In genomic region chr1:247209306-247209900, GRCh38 we compare ENCODE assay signal across 10 cellular contexts. TPM values are rescaled to one million over a fixed set of nuclear protein-coding genes. Genes with fewer than 3 reads are reported as not detected.
DNase-seq lines count a peak whose midpoint lies in the region; ATAC-seq and TF ChIP-seq lines count a peak whose summit lies in the region.
"Had no signal": no experiment of that assay in that cellular context is flagged by ENCODE, and none has a peak within 500 bp of the region (broad histone marks: within the 10 kb centered on the region; RNA-seq: fewer than 3 reads in every experiment).

No MANE protein-coding gene starts in this region.

- TF ChIP-seq RAD21 in SK-N-SH (IDR thresholded peaks at IDR 0.05; ENCODE audit: low read length), result no peak

- ATAC-seq in SK-N-SH treated with all-trans-retinoic acid at 6 μM for 48 hours (no peak), HG02610 (IDR thresholded peaks at IDR 0.05; ENCODE audit: unreplicated experiment) (no peak)

- peaks cover 0 to 14% of the 10 kb centered on the region in 2 experiments; a peak in 3 of 4 replicates for H3K4me1 ChIP-seq in SK-N-SH (ENCODE audit: control insufficient read depth in 1 of 2, insufficient read depth in 2 of 2, low read depth in 1 of 2, low read length in 1 of 2)
- H3K4me1 ChIP-seq in iPS-15b (ENCODE audit: control insufficient read depth, insufficient read depth, low read length), result peaks cover 7% of the 10 kb centered on the region
- peaks cover 11 to 35% (median 34%) of the 10 kb centered on the region in 4 donors for H3K4me1 ChIP-seq in stomach

- H3K27ac ChIP-seq in SK-N-SH (ENCODE audit: low read depth in 2 of 2, low read length in 1 of 2) (no peak overlapping the region), stomach (no peak overlapping the region)

- no peak overlapping the region; the same call in 1 of the 2 replicates for H2AFZ ChIP-seq in SK-N-SH (ENCODE audit: low read depth)

- H3K27me3 ChIP-seq in SK-N-SH (ENCODE audit: insufficient read depth) (no peaks in the 10 kb centered on the region), iPS-15b (ENCODE audit: control insufficient read depth, insufficient read depth, low read length) (no peaks in the 10 kb centered on the region), stomach (no peaks in the 10 kb centered on the region)

- TF ChIP-seq CTCF in SK-N-SH (IDR thresholded peaks at IDR 0.05) (no peak), WI38 (IDR thresholded peaks at IDR 0.05; ENCODE audit: low read depth, low read length) (no peak), stomach (IDR thresholded peaks at IDR 0.05) (no peak)

- DNase-seq in SK-N-SH (peak; percentile 36), stomach (no peak), hypothalamus (lab: John Stamatoyannopoulos, UW) (no peak), NCI-H2107 treated with DMSO at 0.1 percent for 48 hours (lab: John Stamatoyannopoulos, UW; ENCODE audit: unreplicated experiment) (no peak)
- DNase-seq: C1 segment of cervical spinal cord had no signal

- POLR2A ChIA-PET in SK-N-SH (lab: Yijun Ruan, JAX), result no interaction called here

- H3K9me2 ChIP-seq in SK-N-SH, result no peaks in the 10 kb centered on the region

- peak overlapping the region; percentile 90 for H3K4me2 ChIP-seq in SK-N-SH

- intact Hi-C loops in stomach (cut with DNase I; ENCODE audit: low total_unique reads), result no loop called here

- peaks cover 5% of the 10 kb centered on the region for H3F3A ChIP-seq in SK-N-SH (replicated peaks; ENCODE audit: insufficient read depth)

- no peak for TF ChIP-seq POLR2A in stomach (IDR thresholded peaks at IDR 0.05)

- CTCF ChIA-PET in SK-N-SH (lab: Yijun Ruan, JAX), result interaction anchor here (0.6 kb wide), 1 partner anchor 13 kb away, joined by 3 read pairs; no protein-coding TSS in a partner anchor

- H3K4me3 ChIP-seq in SK-N-SH (ENCODE audit: low read depth in 2 of 2, low read length in 1 of 2), result peak overlapping the region; percentile 85 to 100
- peak overlapping the region; percentile 91 for H3K4me3 ChIP-seq in WI38 (ENCODE audit: low read depth, low read length)
- H3K4me3 ChIP-seq in iPS-15b (ENCODE audit: low read depth, low read length), result peak overlapping the region; percentile 91
- peak overlapping the region; percentile 75 to 95 (median 88) for H3K4me3 ChIP-seq in stomach

- TF ChIP-seq EP300 in SK-N-SH (IDR thresholded peaks at IDR 0.05; ENCODE audit: borderline replicate concordance in 1 of 2, low read depth in 1 of 2, low read length in 1 of 2), result no peak
- no peak for TF ChIP-seq EP300 in stomach (IDR thresholded peaks at IDR 0.05)

- H3K9ac ChIP-seq in SK-N-SH, result peak overlapping the region; percentile 80
- H3K9ac ChIP-seq in iPS-15b (ENCODE audit: low read depth, low read length), result no peak overlapping the region

- H4K20me1 ChIP-seq in SK-N-SH (ENCODE audit: insufficient read depth), result no peaks in the 10 kb centered on the region

- peaks cover 63% of the 10 kb centered on the region for H3K79me2 ChIP-seq in SK-N-SH (ENCODE audit: insufficient read depth)

- peaks cover 5 to 10% of the 10 kb centered on the region in 2 experiments for H3K36me3 ChIP-seq in SK-N-SH (replicated peaks in 1 of 2; ENCODE audit: control insufficient read depth in 1 of 2, insufficient read depth in 2 of 2, low read length in 1 of 2)
- no peaks in the 10 kb centered on the region for H3K36me3 ChIP-seq in iPS-15b (ENCODE audit: control insufficient read depth, insufficient read depth, low read length)
- peaks cover 0 to 13% (median 8%) of the 10 kb centered on the region in 4 donors for H3K36me3 ChIP-seq in stomach

- H3K9me3 ChIP-seq in SK-N-SH (no peaks in the 10 kb centered on the region), iPS-15b (ENCODE audit: control insufficient read depth, insufficient read depth, low read length) (no peaks in the 10 kb centered on the region), stomach (no peaks in the 10 kb centered on the region)

- WGBS in SK-N-SH (ENCODE audit: low lambda C conversion rate), result 34% methylated on average over 3 of the region's 3 CpGs
- 52 to 56% (median 53%) methylated on average over 3 of the region's 3 CpGs for WGBS in stomach, 5 donors

TF ChIP-seq in SK-N-SH, 30 proteins besides CTCF, POLR2A, EP300 and RAD21:
- TF ChIP-seq USF2 (IDR thresholded peaks at IDR 0.05; ENCODE audit: borderline replicate concordance, low read depth, low read length) (no peak), IRF3 (IDR thresholded peaks at IDR 0.05; ENCODE audit: low read depth, low read length) (no peak), RCOR1 (IDR thresholded peaks at IDR 0.05; ENCODE audit: low read length) (no peak), MAX (IDR thresholded peaks at IDR 0.05; ENCODE audit: low read depth) (no peak), CHD2 (IDR thresholded peaks at IDR 0.05; ENCODE audit: low read length, partially characterized antibody) (no peak), EZH2phosphoT487 (IDR thresholded peaks at IDR 0.05; ENCODE audit: borderline replicate concordance, low read depth) (no peak), SIN3A (IDR thresholded peaks at IDR 0.05; ENCODE audit: borderline replicate concordance, low read depth, low read length) (no peak)

TF ChIP-seq in SK-N-SH treated with all-trans-retinoic acid at 6 μM for 48 hours, 23 proteins besides CTCF, POLR2A, EP300 and RAD21:
- TF ChIP-seq POU6F1 (CRISPR knock-in tag; IDR thresholded peaks at IDR 0.05; ENCODE audit: borderline replicate concordance, low read depth) (no peak), RARB (CRISPR knock-in tag; IDR thresholded peaks at IDR 0.05) (no peak), CSDC2 (CRISPR knock-in tag; IDR thresholded peaks at IDR 0.05) (no peak), OSR1 (CRISPR knock-in tag; IDR thresholded peaks at IDR 0.05) (no peak)

RNA-seq across cellular contexts. Expression of gene ZNF124, which starts 37.6 kb away (rescaled TPM):
- polyA plus RNA-seq in SK-N-SH (2012; rRNA removed), result 2.7 and 3.8 TPM in 2 replicates
- polyA plus RNA-seq in SK-N-SH (2012; cell fraction: cytosol; rRNA removed), result 4.2 and 4.3 TPM in 2 replicates
- polyA plus RNA-seq in SK-N-SH (2012; cell fraction: nucleus; rRNA removed), result 4.8 and 6.7 TPM in 2 replicates
- total RNA-seq in stomach, result 100 to 1,000 TPM in 2 of 5 donors, 10 to 100 TPM in 3; 11.9 to 136 (median 28.1) TPM
- 1 to 10 TPM; 1.1 to 2.9 (median 2.4) TPM for polyA plus RNA-seq in stomach

RNA-seq across cellular contexts. Expression of gene VN1R5, which starts 46.5 kb away (rescaled TPM):
- polyA plus RNA-seq in SK-N-SH (2012; rRNA removed) (not detected in 2 replicates), stomach (not detected)
- not detected in 2 replicates for polyA plus RNA-seq in SK-N-SH (2012; cell fraction: cytosol; rRNA removed)
- not detected in 2 replicates for polyA plus RNA-seq in SK-N-SH (2012; cell fraction: nucleus; rRNA removed)
- not detected for total RNA-seq in stomach
- total RNA-seq: renal cortical epithelial cell had no signal
